Comparison of ENCODE assay signal across 37 cellular contexts in the genomic region with DNA sequence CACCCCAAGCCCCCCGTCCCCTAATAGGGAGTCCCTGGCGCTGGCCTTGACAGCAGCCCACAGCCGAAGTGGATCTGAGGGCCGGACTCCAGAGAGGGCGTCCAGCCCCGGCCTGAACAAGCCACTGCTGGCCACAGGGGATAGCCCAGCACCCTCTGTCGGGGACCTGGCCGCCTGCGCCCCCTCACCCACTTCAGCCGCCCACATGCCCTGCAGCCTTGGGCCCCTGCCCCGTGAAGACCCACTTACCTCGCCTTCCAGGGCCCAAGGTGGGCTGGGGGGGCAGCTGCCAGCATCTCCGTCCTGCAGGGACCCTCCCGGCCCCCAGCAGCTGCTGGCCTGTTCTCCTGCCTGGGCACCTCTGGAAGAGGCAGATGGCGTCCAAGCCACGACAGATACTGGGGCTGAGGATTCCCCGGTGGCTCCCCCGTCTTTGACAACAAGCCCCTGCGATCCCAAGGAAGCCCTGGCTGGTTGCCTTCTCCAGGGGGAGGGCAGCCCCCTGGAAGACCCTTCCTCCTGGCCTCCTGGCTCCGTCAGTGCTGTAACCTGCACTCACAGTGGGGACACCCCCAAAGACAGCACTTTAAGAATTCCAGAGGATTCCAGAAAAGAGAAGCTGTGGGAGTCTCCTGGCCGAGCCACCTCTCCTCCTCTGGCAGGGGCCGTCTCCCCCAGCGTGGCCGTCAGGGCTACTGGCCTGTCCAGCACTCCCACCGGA.
"Had no signal": no experiment of that assay in that cellular context is flagged by ENCODE, and none has a peak within 500 bp of the region (broad histone marks: within the 10 kb centered on the region; RNA-seq: fewer than 3 reads in every experiment).

No MANE protein-coding gene starts in this region.

- H3K27ac Mint-ChIP-seq: activated B cell treated with CpG ODN at 0.5 μM for 24 hours; activated CD4-positive, alpha-beta memory T cell treated with anti-CD3 and anti-CD28 coated beads, Interleukin-2, amount 10 ng/mL, durations not matched to agents 7 days and 5 days; activated CD4-positive, alpha-beta T cell treated with anti-CD3 and anti-CD28 coated beads, Interleukin-2, amount 10 ng/mL, durations not matched to agents 7 days and 5 days; activated CD8-positive, alpha-beta memory T cell treated with anti-CD3 and anti-CD28 coated beads, Interleukin-2, amount 10 ng/mL, durations not matched to agents 7 days and 5 days; activated CD8-positive, alpha-beta T cell treated with anti-CD3 and anti-CD28 coated beads, Interleukin-2, amount 10 ng/mL, durations not matched to agents 7 days and 5 days; activated naive CD4-positive, alpha-beta T cell treated with anti-CD3 and anti-CD28 coated beads, Interleukin-2, amount 10 ng/mL, durations not matched to agents 7 days and 5 days; activated naive CD4-positive, alpha-beta T cell treated with anti-CD3 and anti-CD28 coated beads, Interleukin-2, amount 50 U/mL, for 24 hours; activated naive CD8-positive, alpha-beta T cell; activated naive CD8-positive, alpha-beta T cell treated with anti-CD3 and anti-CD28 coated beads, Interleukin-2, amount 10 ng/mL, durations not matched to agents 7 days and 5 days; activated naive CD8-positive, alpha-beta T cell treated with anti-CD3 and anti-CD28 coated beads, Interleukin-2, amount 50 U/mL, for 24 hours; activated T-cell treated with anti-CD3 and anti-CD28 coated beads, Interleukin-2, amount 50 U/mL, for 24 hours; activated T-helper 2 cell treated with anti-CD3 and anti-CD28 coated beads, Interferon-gamma antibody, Interleukin-2, Interleukin-4, amounts not matched to agents 10 μg/mL and 5 μg/mL and 100 μg/mL, durations not matched to agents 14 hours and 24 hours and 36 hours; brain; T-helper 1 cell treated with Interleukin-12 subunit alpha and Interleukin-12 subunit beta and Interleukin-4 antibody, amounts not matched to agents 30 μg/mL and 1 μg/mL, for 36 hours; T-helper 2 cell treated with Interferon-gamma antibody and Interleukin-4, amounts not matched to agents 5 μg/mL and 100 μg/mL, for 36 hours had no signal

- H3K4me1 Mint-ChIP-seq: activated naive CD4-positive, alpha-beta T cell treated with anti-CD3 and anti-CD28 coated beads, Interleukin-2, amount 50 U/mL, for 24 hours; brain had no signal

- ATAC-seq: activated CD8-positive, alpha-beta memory T cell treated with anti-CD3 and anti-CD28 coated beads, Interleukin-2, amount 10 ng/mL, durations not matched to agents 7 days and 5 days; activated CD8-positive, alpha-beta T cell treated with anti-CD3 and anti-CD28 coated beads, Interleukin-2, amount 10 ng/mL, durations not matched to agents 7 days and 5 days; activated naive CD8-positive, alpha-beta T cell treated with anti-CD3 and anti-CD28 coated beads, Interleukin-2, amount 50 U/mL, for 24 hours had no signal

- H3K27me3 Mint-ChIP-seq: activated B cell treated with CpG ODN at 0.5 μM for 24 hours; activated naive CD4-positive, alpha-beta T cell treated with anti-CD3 and anti-CD28 coated beads, Interleukin-2, amount 50 U/mL, for 24 hours; activated naive CD8-positive, alpha-beta T cell; activated naive CD8-positive, alpha-beta T cell treated with anti-CD3 and anti-CD28 coated beads, Interleukin-2, amount 10 ng/mL, durations not matched to agents 7 days and 5 days; activated naive CD8-positive, alpha-beta T cell treated with anti-CD3 and anti-CD28 coated beads, Interleukin-2, amount 50 U/mL, for 24 hours; brain; central memory CD8-positive, alpha-beta T cell had no signal

- H3K4me3 Mint-ChIP-seq: activated B cell treated with CpG ODN at 0.5 μM for 24 hours; activated CD4-positive, alpha-beta memory T cell treated with anti-CD3 and anti-CD28 coated beads, Interleukin-2, amount 10 ng/mL, durations not matched to agents 7 days and 5 days; activated CD4-positive, alpha-beta T cell treated with anti-CD3 and anti-CD28 coated beads, Interleukin-2, amount 10 ng/mL, durations not matched to agents 7 days and 5 days; activated CD8-positive, alpha-beta memory T cell treated with anti-CD3 and anti-CD28 coated beads, Interleukin-2, amount 10 ng/mL, durations not matched to agents 7 days and 5 days; activated CD8-positive, alpha-beta T cell treated with anti-CD3 and anti-CD28 coated beads, Interleukin-2, amount 10 ng/mL, durations not matched to agents 7 days and 5 days; activated naive CD4-positive, alpha-beta T cell treated with anti-CD3 and anti-CD28 coated beads, Interleukin-2, amount 10 ng/mL, durations not matched to agents 7 days and 5 days; activated naive CD4-positive, alpha-beta T cell treated with anti-CD3 and anti-CD28 coated beads, Interleukin-2, amount 50 U/mL, for 24 hours; activated naive CD8-positive, alpha-beta T cell; activated naive CD8-positive, alpha-beta T cell treated with anti-CD3 and anti-CD28 coated beads, Interleukin-2, amount 10 ng/mL, durations not matched to agents 7 days and 5 days; activated naive CD8-positive, alpha-beta T cell treated with anti-CD3 and anti-CD28 coated beads, Interleukin-2, amount 50 U/mL, for 24 hours; activated T-cell treated with anti-CD3 and anti-CD28 coated beads, Interleukin-2, amount 50 U/mL, for 24 hours; brain; central memory CD8-positive, alpha-beta T cell; T-helper 1 cell treated with Interleukin-12 subunit alpha and Interleukin-12 subunit beta and Interleukin-4 antibody, amounts not matched to agents 30 μg/mL and 1 μg/mL, for 36 hours; T-helper 2 cell treated with Interferon-gamma antibody and Interleukin-4, amounts not matched to agents 5 μg/mL and 100 μg/mL, for 36 hours had no signal

- DNase-seq: activated B cell treated with CpG ODN at 0.5 μM for 24 hours; activated CD4-positive, alpha-beta memory T cell treated with anti-CD3 and anti-CD28 coated beads, Interleukin-2, amount 10 ng/mL, durations not matched to agents 7 days and 5 days; activated CD4-positive, alpha-beta T cell treated with anti-CD3 and anti-CD28 coated beads for 4 hours; activated CD4-positive, alpha-beta T cell treated with anti-CD3 and anti-CD28 coated beads, Interleukin-2, amount 10 ng/mL, durations not matched to agents 7 days and 5 days; activated CD4-positive, alpha-beta T cell treated with anti-CD3 and anti-CD28 coated beads, Interleukin-2, amount 50 U/mL, for 48 hours; activated CD4-positive, CD25-positive, alpha-beta regulatory T cell treated with anti-CD3 and anti-CD28 coated beads, Interleukin-2, amount 50 U/mL, for 72 hours; activated CD8-positive, alpha-beta memory T cell treated with anti-CD3 and anti-CD28 coated beads for 24 hours; activated CD8-positive, alpha-beta memory T cell treated with anti-CD3 and anti-CD28 coated beads, Interleukin-2, amount 10 ng/mL, durations not matched to agents 7 days and 5 days; activated CD8-positive, alpha-beta memory T cell treated with anti-CD3 and anti-CD28 coated beads, Interleukin-2, amount 50 U/mL, for 48 hours; activated CD8-positive, alpha-beta T cell treated with anti-CD3 and anti-CD28 coated beads, Interleukin-2, amount 10 ng/mL, durations not matched to agents 7 days and 5 days; activated effector memory CD4-positive, alpha-beta T cell treated with Interleukin-2 at 50 U/mL for 16 hours; activated gamma-delta T cell; activated naive CD4-positive, alpha-beta T cell treated with anti-CD3 and anti-CD28 coated beads, Interleukin-2, amount 10 ng/mL, durations not matched to agents 7 days and 5 days; activated naive CD4-positive, alpha-beta T cell treated with Interleukin-2 at 50 U/mL for 16 hours; activated naive CD8-positive, alpha-beta T cell treated with anti-CD3 and anti-CD28 coated beads, Interleukin-2, amount 10 ng/mL, durations not matched to agents 7 days and 5 days; activated naive CD8-positive, alpha-beta T cell treated with anti-CD3 and anti-CD28 coated beads, Interleukin-2, amount 50 U/mL, for 24 hours; activated T-cell treated with anti-CD3 and anti-CD28 coated beads, Interleukin-2, amount 50 U/mL, for 24 hours; activated T-cell treated with anti-CD3 and anti-CD28 coated beads, Interleukin-2, amount 50 U/mL, for 48 hours; amygdala; anterior cingulate cortex; caudate nucleus; cerebellar nuclear complex; T-helper 1 cell; T-helper 2 cell; T-helper 9 cell had no signal

- H3K9me3 ChIP-seq: ascending aorta had no signal

- H3K27ac ChIP-seq: ascending aorta, cardiac muscle cell, VCaP had no signal

- H3K9me3 Mint-ChIP-seq: activated B cell treated with CpG ODN at 0.5 μM for 24 hours; activated CD4-positive, alpha-beta memory T cell treated with anti-CD3 and anti-CD28 coated beads, Interleukin-2, amount 10 ng/mL, durations not matched to agents 7 days and 5 days; activated CD4-positive, alpha-beta T cell treated with anti-CD3 and anti-CD28 coated beads, Interleukin-2, amount 10 ng/mL, durations not matched to agents 7 days and 5 days; activated naive CD4-positive, alpha-beta T cell treated with anti-CD3 and anti-CD28 coated beads, Interleukin-2, amount 10 ng/mL, durations not matched to agents 7 days and 5 days; activated naive CD4-positive, alpha-beta T cell treated with anti-CD3 and anti-CD28 coated beads, Interleukin-2, amount 50 U/mL, for 24 hours; activated naive CD8-positive, alpha-beta T cell treated with anti-CD3 and anti-CD28 coated beads, Interleukin-2, amount 10 ng/mL, durations not matched to agents 7 days and 5 days; activated naive CD8-positive, alpha-beta T cell treated with anti-CD3 and anti-CD28 coated beads, Interleukin-2, amount 50 U/mL, for 24 hours; activated T-cell treated with anti-CD3 and anti-CD28 coated beads, Interleukin-2, amount 50 U/mL, for 24 hours; activated T-helper 2 cell treated with anti-CD3 and anti-CD28 coated beads, Interferon-gamma antibody, Interleukin-2, Interleukin-4, amounts not matched to agents 10 μg/mL and 5 μg/mL and 100 μg/mL, durations not matched to agents 14 hours and 24 hours and 36 hours; brain; central memory CD8-positive, alpha-beta T cell; T-helper 1 cell treated with Interleukin-12 subunit alpha and Interleukin-12 subunit beta and Interleukin-4 antibody, amounts not matched to agents 30 μg/mL and 1 μg/mL, for 36 hours; T-helper 2 cell treated with Interferon-gamma antibody and Interleukin-4, amounts not matched to agents 5 μg/mL and 100 μg/mL, for 36 hours had no signal

- FAIRE-seq: bronchial epithelial cell, TTC549 had no signal

- H3K4me3 ChIP-seq: ascending aorta, cardiac muscle cell had no signal

- H3K36me3 ChIP-seq: ascending aorta, cardiac muscle cell had no signal
